In the genomic region with DNA sequence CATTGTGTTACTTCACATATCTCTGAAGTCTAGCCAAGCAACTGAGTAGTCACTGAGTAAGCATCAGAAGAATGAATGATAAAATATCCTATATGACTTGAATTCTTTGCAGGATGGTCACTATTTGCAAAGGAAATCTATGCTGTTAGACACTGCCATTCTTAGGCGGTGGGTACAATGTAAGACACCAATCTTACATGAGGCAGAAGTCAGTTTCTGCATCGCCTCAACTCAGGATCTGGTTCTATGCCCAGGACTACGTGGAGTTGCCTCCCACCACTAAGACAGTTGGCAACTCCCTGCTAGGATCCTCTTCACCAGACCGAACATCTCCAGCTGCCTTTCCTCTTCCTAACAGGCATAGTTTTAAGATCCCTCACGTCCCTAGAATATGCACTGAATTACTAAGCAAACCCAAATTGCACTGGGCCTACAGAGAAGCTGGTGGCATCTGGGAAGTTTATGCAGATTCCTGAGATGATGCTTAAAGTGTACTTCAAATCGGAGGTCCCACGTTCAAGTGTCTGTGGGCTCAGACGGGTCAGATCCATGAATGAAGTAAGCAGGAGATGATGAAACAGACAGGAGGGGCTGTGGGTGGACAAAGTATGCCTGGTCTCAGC, we compare ENCODE assay signal across 15 cellular contexts. TPM values are rescaled to one million over a fixed set of nuclear protein-coding genes. Genes with fewer than 3 reads are reported as not detected.
DNase-seq lines count a peak whose midpoint lies in the region; ATAC-seq, FAIRE-seq and TF ChIP-seq lines count a peak whose summit lies in the region.
"Had no signal": no experiment of that assay in that cellular context is flagged by ENCODE, and none has a peak within 500 bp of the region (broad histone marks: within the 10 kb centered on the region; RNA-seq: fewer than 3 reads in every experiment).

No MANE protein-coding gene starts in this region.

- no peaks in the 10 kb centered on the region for H4K20me1 ChIP-seq in H9 (ENCODE audit: control insufficient read depth, insufficient read depth, insufficient read length)

- no peak overlapping the region for H2AFZ ChIP-seq in H9 (ENCODE audit: low read length)

- no peak overlapping the region for H2BK12ac ChIP-seq in H9 (ENCODE audit: insufficient read length, low read depth, low read length)

- H3K27me3 ChIP-seq in H9 (ENCODE audit: insufficient read depth, low read length), result no peaks in the 10 kb centered on the region
- H3K27me3 ChIP-seq: testis had no signal

- peaks cover 96% of the 10 kb centered on the region for H3K36me3 Mint-ChIP-seq in activated T-helper 17 cell treated with anti-CD3 and anti-CD28 coated beads, Interleukin-2, amount 50 U/mL, for 72 hours (ENCODE audit: low read depth)
- peaks cover 14 to 70% (median 48%) of the 10 kb centered on the region in 3 experiments; a peak in 6 of 7 replicates for H3K36me3 Mint-ChIP-seq in H9 (ENCODE audit: insufficient read depth in 1 of 3, low read depth in 3 of 3)

- H2BK120ac ChIP-seq in H9 (ENCODE audit: low read depth, low read length, poor library complexity, severe bottlenecking), result no peak overlapping the region

- no peak overlapping the region for H2AK5ac ChIP-seq in H9 (ENCODE audit: insufficient read length, low read length)

- DNase-seq in H54 (ENCODE audit: insufficient read length, low spot score) (peak; percentile 18), fibroblast of the aortic adventitia (ENCODE audit: low read depth) (peak; percentile 89), superior temporal gyrus (ENCODE audit: extremely low spot score) (peak; percentile 55), left cardiac atrium (no peak), left colon (no peak), H9 (no peak)
- DNase-seq: CD8-positive, alpha-beta memory T cell; NCI-H1417; NCI-H446; testis had no signal

- no peak for TF ChIP-seq CTCF in fibroblast of the aortic adventitia (IDR thresholded peaks at IDR 0.05; ENCODE audit: insufficient read depth, low read length)
- no peak for TF ChIP-seq CTCF in H9 (conservative IDR thresholded peaks at IDR 0.05)

- H3K79me2 ChIP-seq in H9 (ENCODE audit: insufficient read depth, low read length), result no peaks in the 10 kb centered on the region

- no peak for TF ChIP-seq POLR2A in H54 (IDR thresholded peaks at IDR 0.05; ENCODE audit: low read depth, low read length)

- WGBS in H9 (ENCODE audit: extremely low coverage, insufficient read length, low lambda C conversion rate), result no CpG with 5 or more reads among the region's 8 CpGs

- H3K4me3 ChIP-seq in fibroblast of the aortic adventitia (ENCODE audit: low read depth, low read length), result no peak overlapping the region
- H3K4me3 ChIP-seq: K562, prostate gland, SK-N-MC, testis had no signal

- no peak overlapping the region for H4K91ac ChIP-seq in H9 (ENCODE audit: insufficient read length, low read depth, low read length)

- no peaks in the 10 kb centered on the region for H3K4me1 Mint-ChIP-seq in activated T-helper 17 cell treated with anti-CD3 and anti-CD28 coated beads, Interleukin-2, amount 50 U/mL, for 72 hours
- H3K4me1 Mint-ChIP-seq in H9, result peaks cover 40 to 44% of the 10 kb centered on the region in 2 experiments

- H3K79me1 ChIP-seq in H9 (ENCODE audit: insufficient read depth, low read depth, low read length, poor library complexity, severe bottlenecking), result no peaks in the 10 kb centered on the region

- peak overlapping the region; percentile 26 for H3K27ac Mint-ChIP-seq in activated T-helper 17 cell treated with anti-CD3 and anti-CD28 coated beads, Interleukin-2, amount 50 U/mL, for 72 hours
- peak overlapping the region in 1 of 3 experiments; percentile 31; a peak in 1 of 7 replicates for H3K27ac Mint-ChIP-seq in H9
- H3K27ac Mint-ChIP-seq: activated T-helper 2 cell treated with anti-CD3 and anti-CD28 coated beads, Interferon-gamma antibody, Interleukin-2, Interleukin-4, amounts not matched to agents 10 μg/mL and 5 μg/mL and 100 μg/mL, durations not matched to agents 14 hours and 24 hours and 36 hours had no signal

- H3K14ac ChIP-seq in H9 (ENCODE audit: insufficient read depth, low read length), result no peak overlapping the region

- no peaks in the 10 kb centered on the region for H3K23me2 ChIP-seq in H9 (ENCODE audit: insufficient read length, low read depth, low read length, poor library complexity, severe bottlenecking)

- H2BK20ac ChIP-seq in H9 (ENCODE audit: low read depth, low read length, poor library complexity, severe bottlenecking), result no peak overlapping the region

- no peak overlapping the region for H3T11ph ChIP-seq in H9 (ENCODE audit: low read length)

- no peak overlapping the region for H2BK5ac ChIP-seq in H9 (ENCODE audit: insufficient read length, low read length)

- no peak overlapping the region for H3K4me2 ChIP-seq in H9 (ENCODE audit: insufficient read depth, insufficient read length, low read length)

- no peak for ATAC-seq in activated T-helper 17 cell treated with anti-CD3 and anti-CD28 coated beads, Interleukin-2, amount 50 U/mL, for 72 hours (replicated peaks)
- ATAC-seq in left cardiac atrium, result no peak
- no peak for ATAC-seq in left colon
- ATAC-seq: K562 had no signal

- H3K9ac ChIP-seq in H9 (ENCODE audit: extremely low read depth, insufficient read length, low read length), result no peak overlapping the region

- no peak overlapping the region for H3K18ac ChIP-seq in H9 (ENCODE audit: insufficient read length, low read depth, low read length)

- no peak overlapping the region for H3K4me3 Mint-ChIP-seq in activated T-helper 17 cell treated with anti-CD3 and anti-CD28 coated beads, Interleukin-2, amount 50 U/mL, for 72 hours
- H3K4me3 Mint-ChIP-seq in H9, result no peak overlapping the region
- H3K4me3 Mint-ChIP-seq: CD8-positive, alpha-beta memory T cell had no signal

- H3K27ac ChIP-seq in H9 (ENCODE audit: insufficient read length, low read depth, low read length), result no peak overlapping the region
- H3K27ac ChIP-seq: prostate gland, SK-N-MC, testis had no signal

- no peak for FAIRE-seq in H54 (lab: Jason Lieb, UNC)
- FAIRE-seq: K562 had no signal

- no peak overlapping the region for H2BK15ac ChIP-seq in H9 (ENCODE audit: low read depth, low read length)

- H3K9me3 ChIP-seq in H9 (ENCODE audit: control insufficient read depth, low read depth, low read length), result no peaks in the 10 kb centered on the region
- H3K9me3 ChIP-seq: prostate gland, testis had no signal

- H3K23ac ChIP-seq in H9 (ENCODE audit: insufficient read length, low read depth, low read length), result no peak overlapping the region

- intact Hi-C loops in left cardiac atrium (cut with DNase I) (no loop called here), left colon (cut with DNase I, micrococcal nuclease) (no loop called here)

- H3K4ac ChIP-seq in H9 (ENCODE audit: low read depth, low read length), result no peak overlapping the region

- H3K56ac ChIP-seq in H9 (ENCODE audit: insufficient read length, low read depth, low read length), result no peak overlapping the region

- no peaks in the 10 kb centered on the region for H3K27me3 Mint-ChIP-seq in activated T-helper 17 cell treated with anti-CD3 and anti-CD28 coated beads, Interleukin-2, amount 50 U/mL, for 72 hours
- peaks cover 5% of the 10 kb centered on the region; the same call in 1 of the 2 replicates for H3K27me3 Mint-ChIP-seq in H9 (ENCODE audit: low read depth)
- H3K27me3 Mint-ChIP-seq: CD8-positive, alpha-beta memory T cell had no signal

- H3K4me1 ChIP-seq in H9 (ENCODE audit: insufficient read depth, low read length), result peaks cover 5% of the 10 kb centered on the region; the same call in 1 of the 2 replicates
- H3K4me1 ChIP-seq: prostate gland had no signal

- no peaks in the 10 kb centered on the region for H3K9me3 Mint-ChIP-seq in activated T-helper 17 cell treated with anti-CD3 and anti-CD28 coated beads, Interleukin-2, amount 50 U/mL, for 72 hours
- H3K9me3 Mint-ChIP-seq in H9, result no peaks in the 10 kb centered on the region
- H3K9me3 Mint-ChIP-seq: activated T-helper 2 cell treated with anti-CD3 and anti-CD28 coated beads, Interferon-gamma antibody, Interleukin-2, Interleukin-4, amounts not matched to agents 10 μg/mL and 5 μg/mL and 100 μg/mL, durations not matched to agents 14 hours and 24 hours and 36 hours; CD8-positive, alpha-beta memory T cell had no signal

- no peak overlapping the region for H4K8ac ChIP-seq in H9 (replicated peaks; ENCODE audit: insufficient read length, low read depth, low read length)

- no peak overlapping the region for H4K5ac ChIP-seq in H9 (ENCODE audit: insufficient read length, low read depth, low read length)

RNA-seq across cellular contexts. Expression of gene SEL1L3, which starts 45.6 kb away (rescaled TPM):
- total RNA-seq in activated T-helper 17 cell treated with anti-CD3 and anti-CD28 coated beads, Interleukin-2, amount 50 U/mL, for 72 hours, result 10 to 100 TPM; 39.7 to 70.3 TPM
- total RNA-seq in fibroblast of the aortic adventitia (ENCODE audit: low replicate concordance), result 13.7 and 83.5 TPM in 2 replicates
- 1 to 10 TPM; 5.6 to 6.6 TPM for total RNA-seq in left cardiac atrium
- 100 to 1,000 TPM; 106 to 110 TPM for total RNA-seq in left colon
- total RNA-seq in H9 (2021), result 44.5 and 48.3 TPM in 2 replicates

Comparison
In these comparisons a context has a peak if more than half of its experiments do, and no peak if none do; other contexts are left out.
1. DNase-seq: peak in H54 (single experiment), fibroblast of the aortic adventitia (single experiment) and superior temporal gyrus (single experiment); none in left cardiac atrium (single experiment), left colon (0 of 2) and H9 (single experiment).